In the genomic region with DNA sequence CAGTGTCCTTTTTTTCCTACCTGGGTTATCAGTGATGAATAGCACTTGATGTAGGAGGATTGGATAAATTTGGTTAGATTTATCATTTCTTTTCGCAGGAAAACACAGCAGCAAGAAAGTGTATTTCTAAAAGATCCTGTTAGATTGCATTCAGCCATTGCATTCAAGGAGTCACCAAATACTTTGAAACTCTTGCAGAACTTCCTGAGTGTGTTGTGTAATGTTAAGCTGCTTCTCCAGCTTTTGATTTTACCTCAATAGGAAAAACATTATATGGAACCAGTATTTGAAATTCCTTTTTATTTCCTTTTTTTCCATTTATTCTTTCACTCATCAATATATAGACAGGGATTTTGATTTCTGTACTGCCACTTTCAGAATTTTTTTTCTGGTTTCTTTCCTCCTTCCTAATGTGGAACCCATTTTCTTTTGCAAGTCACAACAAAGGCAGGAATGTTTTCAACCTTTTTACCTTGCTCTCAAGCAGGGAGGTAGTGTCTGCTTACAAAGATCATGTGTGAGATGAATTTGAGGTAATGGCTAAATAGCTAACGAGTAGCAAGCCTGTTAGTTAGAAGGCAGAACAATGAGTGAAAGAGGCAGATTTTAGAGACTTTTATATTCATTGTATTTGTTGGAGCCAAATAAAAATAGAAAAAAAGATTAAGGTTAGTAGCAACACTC, we compare ENCODE assay signal across 1 cellular context.
TF ChIP-seq lines count a peak whose summit lies in the region.

No MANE protein-coding gene starts in this region.

TF ChIP-seq in HepG2, 621 proteins besides CTCF, POLR2A, EP300 and RAD21 (continued from another document):
- TF ChIP-seq, protein P1, sequence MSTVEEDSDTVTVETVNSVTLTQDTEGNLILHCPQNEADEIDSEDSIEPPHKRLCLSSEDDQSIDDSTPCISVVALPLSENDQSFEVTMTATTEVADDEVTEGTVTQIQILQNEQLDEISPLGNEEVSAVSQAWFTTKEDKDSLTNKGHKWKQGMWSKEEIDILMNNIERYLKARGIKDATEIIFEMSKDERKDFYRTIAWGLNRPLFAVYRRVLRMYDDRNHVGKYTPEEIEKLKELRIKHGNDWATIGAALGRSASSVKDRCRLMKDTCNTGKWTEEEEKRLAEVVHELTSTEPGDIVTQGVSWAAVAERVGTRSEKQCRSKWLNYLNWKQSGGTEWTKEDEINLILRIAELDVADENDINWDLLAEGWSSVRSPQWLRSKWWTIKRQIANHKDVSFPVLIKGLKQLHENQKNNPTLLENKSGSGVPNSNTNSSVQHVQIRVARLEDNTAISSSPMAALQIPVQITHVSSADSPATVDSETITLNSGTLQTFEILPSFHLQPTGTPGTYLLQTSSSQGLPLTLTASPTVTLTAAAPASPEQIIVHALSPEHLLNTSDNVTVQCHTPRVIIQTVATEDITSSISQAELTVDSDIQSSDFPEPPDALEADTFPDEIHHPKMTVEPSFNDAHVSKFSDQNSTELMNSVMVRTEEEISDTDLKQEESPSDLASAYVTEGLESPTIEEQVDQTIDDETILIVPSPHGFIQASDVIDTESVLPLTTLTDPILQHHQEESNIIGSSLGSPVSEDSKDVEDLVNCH (CRISPR knock-in tag; IDR thresholded peaks at IDR 0.05): no peak
- TF ChIP-seq GPN1 (CRISPR knock-in tag; IDR thresholded peaks at IDR 0.05; ENCODE audit: borderline replicate concordance) (no peak), EEA1 (CRISPR knock-in tag; IDR thresholded peaks at IDR 0.05; ENCODE audit: borderline replicate concordance) (no peak), ZNF282 (IDR thresholded peaks at IDR 0.05; ENCODE audit: partially characterized antibody) (no peak), SCMH1 (CRISPR knock-in tag; IDR thresholded peaks at IDR 0.05; ENCODE audit: borderline replicate concordance) (no peak), SP2 (CRISPR knock-in tag; IDR thresholded peaks at IDR 0.05) (no peak), HMG20B (CRISPR knock-in tag; conservative IDR thresholded peaks at IDR 0.05) (no peak), ZNF598 (CRISPR knock-in tag; IDR thresholded peaks at IDR 0.05; ENCODE audit: borderline replicate concordance) (no peak)
TF ChIP-seq in HepG2: peak in this region for 0.
